In genomic region chr11:75280227-75280671, GRCh38 we compare ENCODE assay signal across 8 cellular contexts. TPM values are rescaled to one million over a fixed set of nuclear protein-coding genes. Genes with fewer than 3 reads are reported as not detected.
A peak's percentile ranks its signal among the peaks of the same experiment; 100 is the strongest.
DNase-seq lines count a peak whose midpoint lies in the region; ATAC-seq and TF ChIP-seq lines count a peak whose summit lies in the region.

No MANE protein-coding gene starts in this region.

- peak; percentile 94 for TF ChIP-seq CTCF in GM10248 (IDR thresholded peaks at IDR 0.05; ENCODE audit: control extremely low read depth, extremely low read depth, low read depth, missing control alignments)
- TF ChIP-seq CTCF in MM.1S (IDR thresholded peaks at IDR 0.05; ENCODE audit: low read length): peak; percentile 91
- peak; percentile 99 for TF ChIP-seq CTCF in glutamatergic neuron (IDR thresholded peaks at IDR 0.05; ENCODE audit: partially characterized antibody, unreplicated experiment)
- TF ChIP-seq CTCF in parathyroid adenoma (IDR thresholded peaks at IDR 0.05): peak; percentile 80
- TF ChIP-seq CTCF in tibial artery (IDR thresholded peaks at IDR 0.05): peak; percentile 90 to 96

- no peak overlapping the region for H3K4me3 ChIP-seq in MM.1S (ENCODE audit: low read length)
- no peak overlapping the region for H3K4me3 ChIP-seq in parathyroid adenoma (ENCODE audit: low read depth, low read length)
- H3K4me3 ChIP-seq in tibial artery: no peak overlapping the region

- H3K4me3 Mint-ChIP-seq in activated naive CD4-positive, alpha-beta T cell treated with anti-CD3 and anti-CD28 coated beads, Interleukin-2, amount 50 U/mL, for 24 hours: no peak overlapping the region
- no peak overlapping the region for H3K4me3 Mint-ChIP-seq in glutamatergic neuron (ENCODE audit: unreplicated experiment)

- peak; percentile 86 for DNase-seq in GM10248 (ENCODE audit: extremely low spot score)
- peak; percentile 60 for DNase-seq in MM.1S
- DNase-seq in SKM-1 (lab: John Stamatoyannopoulos, UW; ENCODE audit: unreplicated experiment): peak; percentile 39
- DNase-seq in glutamatergic neuron: peak; percentile 85
- peak; percentile 71 to 84 for DNase-seq in tibial artery

- H3K9me2 ChIP-seq in MM.1S (replicated peaks; ENCODE audit: insufficient read depth, low read length): no peaks in the 10 kb centered on the region

- no peaks in the 10 kb centered on the region for H4K20me1 ChIP-seq in MM.1S (ENCODE audit: insufficient read depth, low read length)

- H3K27ac ChIP-seq in MM.1S (ENCODE audit: low read length) (no peak overlapping the region), parathyroid adenoma (no peak overlapping the region), tibial artery (no peak overlapping the region)

- H2AFZ ChIP-seq in MM.1S (ENCODE audit: low read length) (no peak overlapping the region), parathyroid adenoma (no peak overlapping the region)

- POLR2A ChIA-PET in GM10248 (lab: Yijun Ruan, JAX): interaction anchor here (0.6 kb wide), 1 partner anchor 51 kb away, joined by 4 read pairs; no protein-coding TSS in a partner anchor

- H3K79me2 ChIP-seq in MM.1S (ENCODE audit: low read length) (no peaks in the 10 kb centered on the region), parathyroid adenoma (no peaks in the 10 kb centered on the region)

- peak overlapping the region; percentile 82 for H3K27ac Mint-ChIP-seq in activated naive CD4-positive, alpha-beta T cell treated with anti-CD3 and anti-CD28 coated beads, Interleukin-2, amount 50 U/mL, for 24 hours
- H3K27ac Mint-ChIP-seq in glutamatergic neuron (ENCODE audit: unreplicated experiment): no peak overlapping the region

- H3K4me2 ChIP-seq in MM.1S (ENCODE audit: low read depth, low read length) (no peak overlapping the region), parathyroid adenoma (ENCODE audit: low read length) (no peak overlapping the region)

- H3K9me3 Mint-ChIP-seq in activated naive CD4-positive, alpha-beta T cell treated with anti-CD3 and anti-CD28 coated beads, Interleukin-2, amount 50 U/mL, for 24 hours: no peaks in the 10 kb centered on the region
- H3K9me3 Mint-ChIP-seq in glutamatergic neuron (ENCODE audit: unreplicated experiment): no peaks in the 10 kb centered on the region

- no peak for ATAC-seq in GM18520 (IDR thresholded peaks at IDR 0.05; ENCODE audit: unreplicated experiment)

- H3K9ac ChIP-seq in MM.1S (ENCODE audit: low read length) (no peak overlapping the region), parathyroid adenoma (no peak overlapping the region)

- intact Hi-C loops in tibial artery (cut with DNase I; ENCODE audit: low total_unique reads): loop anchor here (1.0 to 10.0 kb wide), 2 partner anchors 104 to 245 kb away; partner anchors contain the start of gene GDPD5

- no peaks in the 10 kb centered on the region for H3K27me3 Mint-ChIP-seq in activated naive CD4-positive, alpha-beta T cell treated with anti-CD3 and anti-CD28 coated beads, Interleukin-2, amount 50 U/mL, for 24 hours
- peaks cover 3% of the 10 kb centered on the region for H3K27me3 Mint-ChIP-seq in glutamatergic neuron (ENCODE audit: unreplicated experiment)

- peaks cover 8% of the 10 kb centered on the region for H3K36me3 Mint-ChIP-seq in activated naive CD4-positive, alpha-beta T cell treated with anti-CD3 and anti-CD28 coated beads, Interleukin-2, amount 50 U/mL, for 24 hours
- no peaks in the 10 kb centered on the region for H3K36me3 Mint-ChIP-seq in glutamatergic neuron (ENCODE audit: unreplicated experiment)

- H3K4me1 ChIP-seq in MM.1S (ENCODE audit: low read length): no peaks in the 10 kb centered on the region
- peaks cover 2% of the 10 kb centered on the region for H3K4me1 ChIP-seq in parathyroid adenoma
- H3K4me1 ChIP-seq in tibial artery: peaks cover 0 to 4% (median 0%) of the 10 kb centered on the region in 4 donors

- peaks cover 9% of the 10 kb centered on the region; the same call in 1 of the 2 replicates for H3K27me3 ChIP-seq in MM.1S (replicated peaks; ENCODE audit: insufficient read depth, low read length)
- no peaks in the 10 kb centered on the region for H3K27me3 ChIP-seq in parathyroid adenoma (ENCODE audit: control insufficient read depth, insufficient read depth, low read length)
- H3K27me3 ChIP-seq in tibial artery: no peaks in the 10 kb centered on the region

- H3K9me3 ChIP-seq in MM.1S (replicated peaks; ENCODE audit: insufficient read depth, low read length) (no peaks in the 10 kb centered on the region), parathyroid adenoma (ENCODE audit: control insufficient read depth, low read length) (no peaks in the 10 kb centered on the region), tibial artery (no peaks in the 10 kb centered on the region)

- H3K36me3 ChIP-seq in MM.1S (replicated peaks; ENCODE audit: insufficient read depth, low read length) (no peaks in the 10 kb centered on the region), parathyroid adenoma (ENCODE audit: control insufficient read depth, insufficient read depth, low read length) (no peaks in the 10 kb centered on the region), tibial artery (peaks cover 0 to 79% (median 43%) of the 10 kb centered on the region in 3 donors)

- H3K4me1 Mint-ChIP-seq in activated naive CD4-positive, alpha-beta T cell treated with anti-CD3 and anti-CD28 coated beads, Interleukin-2, amount 50 U/mL, for 24 hours: peaks cover 49% of the 10 kb centered on the region
- peaks cover 5% of the 10 kb centered on the region for H3K4me1 Mint-ChIP-seq in glutamatergic neuron (ENCODE audit: low read depth, unreplicated experiment)

- CTCF ChIA-PET in GM10248 (lab: Yijun Ruan, JAX): interaction anchor here (0.6 to 13.4 kb wide), 28 partner anchors 9 to 443 kb away, joined by 3 to 224 read pairs (median 4); no protein-coding TSS in a partner anchor

- no peaks in the 10 kb centered on the region for H3F3A ChIP-seq in MM.1S (ENCODE audit: insufficient read depth, low read length)

RNA-seq across cellular contexts. Expression of gene TPBGL, which starts 39.7 kb away (rescaled TPM):
- 2.3 TPM for total RNA-seq in glutamatergic neuron (ENCODE audit: unreplicated experiment)
